ENCODE assay signal across 1 cellular context in the genomic region with DNA sequence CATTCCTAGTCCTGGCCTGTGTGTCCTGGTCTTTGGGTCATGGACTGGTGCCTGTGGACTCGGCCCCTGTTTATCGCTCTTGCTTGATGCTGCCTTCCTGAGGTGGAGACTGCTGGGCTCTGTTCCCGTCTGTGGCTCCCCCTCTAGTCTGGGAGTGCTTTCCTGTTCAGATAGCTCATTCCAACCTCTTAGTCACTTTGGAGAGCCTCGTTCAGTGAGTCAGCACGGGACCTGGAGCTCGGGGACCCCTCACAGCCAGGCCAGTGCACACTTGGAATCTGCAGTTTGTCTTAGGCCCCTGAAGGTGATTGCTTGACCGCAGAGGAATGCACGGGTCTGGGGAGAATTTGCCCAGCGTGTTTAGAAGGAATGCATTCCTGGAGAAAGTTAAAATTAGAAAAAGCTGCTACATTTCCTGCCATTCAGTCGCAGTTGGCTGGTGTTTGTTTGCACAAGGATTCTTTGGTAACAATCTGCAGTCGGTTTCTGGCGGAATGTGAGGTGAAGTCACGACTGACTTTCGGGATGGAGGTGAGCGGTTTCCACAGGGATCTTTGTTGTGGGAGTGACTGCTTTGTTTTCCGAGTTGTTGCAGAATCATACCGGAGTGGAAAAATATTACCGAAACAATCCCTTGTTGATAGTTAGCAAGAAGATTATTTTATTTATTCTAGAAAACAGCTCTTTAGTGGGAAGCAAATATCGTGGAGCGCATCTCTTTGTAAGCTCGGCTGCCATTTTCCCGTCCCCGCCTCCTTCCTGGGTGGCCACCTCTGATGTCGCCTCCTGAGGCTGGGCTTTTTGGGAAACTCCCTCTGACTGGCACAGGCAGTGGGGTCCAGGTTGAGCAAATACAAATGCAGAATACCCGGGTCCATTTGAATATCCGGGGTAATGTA.
TF ChIP-seq lines count a peak whose summit lies in the region.

No MANE protein-coding gene starts in this region.

TF ChIP-seq in H1, 55 proteins besides CTCF, POLR2A, EP300 and RAD21:
- TF ChIP-seq TEAD4 (IDR thresholded peaks at IDR 0.05; ENCODE audit: low read depth, low read length) (peak; percentile 61), JUND (IDR thresholded peaks at IDR 0.05; ENCODE audit: low read length) (0 out of 2 replicates have a peak, but pooled peaks have one; percentile 39), MAFK (IDR thresholded peaks at IDR 0.05; ENCODE audit: low read depth, low read length) (peak; percentile 58; the same call in 1 of the 2 replicates), BACH1 (IDR thresholded peaks at IDR 0.05; ENCODE audit: low read length) (peak; percentile 84), YY1 (IDR thresholded peaks at IDR 0.05; ENCODE audit: low read depth, low read length) (0 out of 2 replicates have a peak, but pooled peaks have one; percentile 34), ASH2L (IDR thresholded peaks at IDR 0.05; ENCODE audit: low read length) (peak; percentile 66), KDM5A (IDR thresholded peaks at IDR 0.05; ENCODE audit: low read length) (no peak), TCF12 (IDR thresholded peaks at IDR 0.05; ENCODE audit: low read depth, low read length) (no peak), RBBP5 (IDR thresholded peaks at IDR 0.05; ENCODE audit: borderline replicate concordance, low read depth, low read length) (0 out of 2 replicates have a peak, but pooled peaks have one; percentile 25)
